In genomic region chr3:146638718-146639117, GRCh38 we compare ENCODE assay signal across 12 cellular contexts. TPM values are rescaled to one million over a fixed set of nuclear protein-coding genes. Genes with fewer than 3 reads are reported as not detected.
DNase-seq lines count a peak whose midpoint lies in the region; ATAC-seq, FAIRE-seq and TF ChIP-seq lines count a peak whose summit lies in the region.
"Had no signal": no experiment of that assay in that cellular context is flagged by ENCODE, and none has a peak within 500 bp of the region (broad histone marks: within the 10 kb centered on the region; RNA-seq: fewer than 3 reads in every experiment).

No MANE protein-coding gene starts in this region.

- H3K4me3 ChIP-seq in BJ (ENCODE audit: low read depth, low read length): no peak overlapping the region
- no peak overlapping the region for H3K4me3 ChIP-seq in GM23248
- H3K4me3 ChIP-seq in ascending aorta: no peak overlapping the region
- no peak overlapping the region for H3K4me3 ChIP-seq in HepG2 (replicated peaks in 1 of 3; ENCODE audit: insufficient read depth in 1 of 3, low read depth in 2 of 3, low read length in 3 of 3)

- H3K9me3 ChIP-seq in GM23248 (ENCODE audit: low read depth) (no peaks in the 10 kb centered on the region), ascending aorta (no peaks in the 10 kb centered on the region), HepG2 (ENCODE audit: low read length) (no peaks in the 10 kb centered on the region)

- DNase-seq in BJ (ENCODE audit: low read depth): no peak
- DNase-seq in GM23248: peak; percentile 39
- no peak for DNase-seq in ascending aorta (ENCODE audit: low spot score in 2 of 2)
- DNase-seq in HepG2 (ENCODE audit: low spot score): no peak
- DNase-seq in iPS-NIHi11 (ENCODE audit: low spot score): no peak
- DNase-seq in NCI-H524 (lab: John Stamatoyannopoulos, UW): no peak
- no peak for DNase-seq in germinal center (ENCODE audit: low spot score)
- DNase-seq: activated CD4-positive, alpha-beta T cell treated with anti-CD3 and anti-CD28 coated beads, Interleukin-2, amount 50 U/mL, for 4 hours had no signal

- no peaks in the 10 kb centered on the region for H4K20me1 ChIP-seq in GM23248 (ENCODE audit: insufficient read depth)
- H4K20me1 ChIP-seq in HepG2 (ENCODE audit: insufficient read depth, low read length): no peaks in the 10 kb centered on the region

- CTCF ChIA-PET in BJ (lab: Yijun Ruan, JAX): interaction anchor here (0.6 to 1.7 kb wide), 10 partner anchors 9 to 1438 kb away, joined by 3 to 4 read pairs (median 3); no protein-coding TSS in a partner anchor
- CTCF ChIA-PET in HepG2 (lab: Yijun Ruan, JAX; ENCODE audit: low intra/inter-chr PET ratio, low total read pairs): interaction anchor here (4.8 kb wide), 1 partner anchor 49 kb away, joined by 104 read pairs; no protein-coding TSS in a partner anchor

- TF ChIP-seq POLR2A in HepG2 (IDR thresholded peaks at IDR 0.05; ENCODE audit: insufficient read depth in 1 of 2, low read depth in 2 of 2, low read length in 2 of 2): no peak

- POLR2A ChIA-PET in BJ (lab: Charles Lee): no interaction called here
- POLR2A ChIA-PET in HepG2 (lab: Yijun Ruan, JAX): interaction anchor here (1.9 kb wide), 1 partner anchor 58 kb away, joined by 10 read pairs; no protein-coding TSS in a partner anchor

- ATAC-seq in HepG2 (no peak), GM18868 (IDR thresholded peaks at IDR 0.05; ENCODE audit: unreplicated experiment) (no peak)

- H3K27ac ChIP-seq in GM23248: no peak overlapping the region
- H3K27ac ChIP-seq in ascending aorta: no peak overlapping the region
- peak overlapping the region; percentile 66 for H3K27ac ChIP-seq in HepG2 (ENCODE audit: extremely low read length, insufficient read depth, low read length)

- intact Hi-C loops in ascending aorta (cut with DNase I): loop anchor here (5.0 kb wide), 1 partner anchor 46 kb away; no protein-coding TSS in a partner anchor
- intact Hi-C loops in HepG2 (cut with micrococcal nuclease; ENCODE audit: unreplicated experiment): loop anchor here (1.0 to 2.0 kb wide), 2 partner anchors 48 to 58 kb away; no protein-coding TSS in a partner anchor

- in situ Hi-C loops in GM23248 (cut with MboI): no loop called here
- in situ Hi-C loops in HepG2 (cut with HindIII; ENCODE audit: extremely low pct_ligation_motif_present, low pct_unique_long_range_greater_than_20kb): no loop called here

- no peak for FAIRE-seq in HepG2 (lab: Jason Lieb, UNC)

- no peak for TF ChIP-seq RAD21 in HepG2 (CRISPR knock-in tag; IDR thresholded peaks at IDR 0.05)

- no TSS peak for BruUV-seq in HepG2 (replicated peaks; lab: Mats Ljungman, UMichigan)

- H3K36me3 ChIP-seq in BJ (ENCODE audit: control insufficient read depth, insufficient read depth, low read length) (no peaks in the 10 kb centered on the region), GM23248 (ENCODE audit: low read depth) (no peaks in the 10 kb centered on the region), ascending aorta (no peaks in the 10 kb centered on the region), HepG2 (replicated peaks in 1 of 2; ENCODE audit: control insufficient read depth in 1 of 2, insufficient read depth in 2 of 2, low read length in 2 of 2) (no peaks in the 10 kb centered on the region)

- H2AFZ ChIP-seq in GM23248 (no peak overlapping the region), HepG2 (ENCODE audit: low read length) (no peak overlapping the region)

- no peaks in the 10 kb centered on the region for H3F3A ChIP-seq in GM23248 (ENCODE audit: insufficient read depth)

- no peaks in the 10 kb centered on the region; the same call in 1 of the 2 replicates for H3K4me1 ChIP-seq in GM23248 (ENCODE audit: insufficient read depth)
- H3K4me1 ChIP-seq in ascending aorta: no peaks in the 10 kb centered on the region
- peaks cover 34% of the 10 kb centered on the region for H3K4me1 ChIP-seq in HepG2 (ENCODE audit: insufficient read depth, low read length)

- TF ChIP-seq CTCF in BJ (IDR thresholded peaks at IDR 0.05; ENCODE audit: insufficient read depth, low read depth, low read length): peak; percentile 43
- peak in 2 of 3 experiments; percentile 27 to 38 for TF ChIP-seq CTCF in ascending aorta (IDR thresholded peaks at IDR 0.05)
- TF ChIP-seq CTCF in HepG2 (CRISPR knock-in tag; IDR thresholded peaks at IDR 0.05): no peak

- no peak overlapping the region for H3K9ac ChIP-seq in GM23248
- H3K9ac ChIP-seq in HepG2 (ENCODE audit: insufficient read depth, low read depth, low read length): no peak overlapping the region

- H3K27me3 ChIP-seq in BJ (ENCODE audit: control insufficient read depth, insufficient read depth, low read length) (no peaks in the 10 kb centered on the region), GM23248 (replicated peaks; ENCODE audit: insufficient read depth) (no peaks in the 10 kb centered on the region), ascending aorta (no peaks in the 10 kb centered on the region), HepG2 (ENCODE audit: control insufficient read depth in 1 of 2, insufficient read depth in 2 of 2, low read length in 2 of 2) (no peaks in the 10 kb centered on the region)

- H3K4me2 ChIP-seq in GM23248 (ENCODE audit: unreplicated experiment) (no peak overlapping the region), HepG2 (ENCODE audit: low read depth, low read length) (no peak overlapping the region)

- TF ChIP-seq EP300 in HepG2 (IDR thresholded peaks at IDR 0.05; ENCODE audit: low read depth in 2 of 2, low read length in 2 of 2) (no peak), HepG2 (CRISPR knock-in tag; IDR thresholded peaks at IDR 0.05; ENCODE audit: borderline replicate concordance) (no peak)

- H3K9me2 ChIP-seq in GM23248 (ENCODE audit: insufficient read depth): no peaks in the 10 kb centered on the region

- no peaks in the 10 kb centered on the region for H3K79me2 ChIP-seq in GM23248 (ENCODE audit: insufficient read depth)
- no peaks in the 10 kb centered on the region for H3K79me2 ChIP-seq in HepG2 (ENCODE audit: insufficient read depth, low read length)

TF ChIP-seq in HepG2, 621 proteins besides CTCF, POLR2A, EP300 and RAD21:
- TF ChIP-seq DRAP1 (CRISPR knock-in tag; IDR thresholded peaks at IDR 0.05) (no peak), SMC3 (IDR thresholded peaks at IDR 0.05; ENCODE audit: low read length) (0 out of 2 replicates have a peak, but pooled peaks have one; percentile 13), SRF (IDR thresholded peaks at IDR 0.05; ENCODE audit: low read depth, low read length) (no peak), SOX6 (IDR thresholded peaks at IDR 0.05) (no peak), SOX6 (CRISPR knock-in tag; IDR thresholded peaks at IDR 0.05) (no peak), ESRRA (CRISPR knock-in tag; IDR thresholded peaks at IDR 0.05; ENCODE audit: low read depth) (no peak), TCF7L2 (IDR thresholded peaks at IDR 0.05; ENCODE audit: low read depth, low read length) (0 out of 2 replicates have a peak, but pooled peaks have one; percentile 6), CREBL2 (CRISPR knock-in tag; IDR thresholded peaks at IDR 0.05; ENCODE audit: borderline replicate concordance) (no peak), HOXA3 (CRISPR knock-in tag; IDR thresholded peaks at IDR 0.05) (no peak), SALL2 (CRISPR knock-in tag; IDR thresholded peaks at IDR 0.05) (no peak), ZNF75D (CRISPR knock-in tag; IDR thresholded peaks at IDR 0.05; ENCODE audit: borderline replicate concordance) (no peak)

RNA-seq across cellular contexts. Expression of gene PLSCR5, which starts 33.6 kb away (rescaled TPM):
- not detected in 2 replicates for polyA plus RNA-seq in BJ (2011; rRNA removed)
- not detected in 2 replicates for polyA minus RNA-seq in BJ (2011; rRNA and poly(A)+ RNA removed)
- total RNA-seq in GM23248 (2014; rRNA removed; shearing (Covaris generic)): not detected in 2 replicates
- polyA plus RNA-seq in GM23248 (2016; fragmentation: Nextera tagmentation; extraction: Ambion mirVana): not detected in 2 replicates
- not detected for total RNA-seq in ascending aorta
- not detected in 2 replicates for total RNA-seq in HepG2 (2016; rRNA removed; fragmentation: Illumina TruSeq; extraction: Trizol)
- not detected in 2 replicates for total RNA-seq in HepG2 (2016; cell fraction: cytosol; rRNA removed; fragmentation: Illumina TruSeq; extraction: Trizol; ENCODE audit: low read depth)
- total RNA-seq in HepG2 (2016; cell fraction: insoluble cytoplasmic fraction; rRNA removed; fragmentation: Illumina TruSeq; extraction: Trizol): not detected in 2 replicates
- total RNA-seq in HepG2 (2016; cell fraction: membrane; rRNA removed; fragmentation: Illumina TruSeq; extraction: Trizol): not detected in 2 replicates
- total RNA-seq in HepG2 (2016; cell fraction: nucleus; rRNA removed; fragmentation: Illumina TruSeq; extraction: Trizol): not detected in 2 replicates
- polyA plus RNA-seq in HepG2 (2011; rRNA removed): 0.22 and 0.50 TPM in 2 replicates
- polyA plus RNA-seq in HepG2 (2011; cell fraction: cytosol; rRNA removed): 0.23 and 0.28 TPM in 2 replicates
- 0.08 and 0.14 TPM in 2 replicates for polyA plus RNA-seq in HepG2 (2011; cell fraction: nucleus; rRNA removed)
- 0.51 and 1.9 TPM in 2 replicates for polyA plus RNA-seq in HepG2 (2012)
- polyA plus RNA-seq in HepG2 (2016; cell fraction: cytosol; fragmentation: Illumina TruSeq; extraction: Trizol; ENCODE audit: low read depth): not detected in 2 replicates
- not detected in 2 replicates for polyA plus RNA-seq in HepG2 (2016; cell fraction: insoluble cytoplasmic fraction; fragmentation: Illumina TruSeq; extraction: Trizol; ENCODE audit: low read depth)
- polyA plus RNA-seq in HepG2 (2016; cell fraction: membrane; fragmentation: Illumina TruSeq; extraction: Trizol; ENCODE audit: low read depth): not detected in 2 replicates
- not detected in 2 replicates for polyA plus RNA-seq in HepG2 (2016; cell fraction: nucleus; fragmentation: Illumina TruSeq; extraction: Trizol; ENCODE audit: insufficient read depth, low read depth)
- 0.52 TPM in 1 of 2 replicates, not detected in the other for polyA minus RNA-seq in HepG2 (2011; rRNA and poly(A)+ RNA removed; ENCODE audit: low replicate concordance)
- not detected in 2 replicates for polyA minus RNA-seq in HepG2 (2011; cell fraction: cytosol; rRNA and poly(A)+ RNA removed)
- 0.39 and 0.62 TPM in 2 replicates for polyA minus RNA-seq in HepG2 (2011; cell fraction: nucleus; rRNA and poly(A)+ RNA removed)
- total RNA-seq: M059J, RPMI7951, subcutaneous adipose tissue had no signal
